ENCODE assay signal across 1 cellular context in genomic region chr1:20601123-20601825, GRCh38.
TF ChIP-seq lines count a peak whose summit lies in the region.

No MANE protein-coding gene starts in this region.

TF ChIP-seq in HCT116, 20 proteins besides CTCF, POLR2A, EP300 and RAD21 (continued from another document):
- no peak for TF ChIP-seq ZBTB33 (IDR thresholded peaks at IDR 0.05; ENCODE audit: extremely low read depth, insufficient replicate concordance, low read length)
- TF ChIP-seq FOSL1 (IDR thresholded peaks at IDR 0.05; ENCODE audit: low read depth) = no peak
- TF ChIP-seq EGR1 (IDR thresholded peaks at IDR 0.05; ENCODE audit: low read depth) = no peak
- TF ChIP-seq SIN3A (IDR thresholded peaks at IDR 0.05; ENCODE audit: low read depth) = peak; percentile 49; the same call in 1 of the 2 replicates
- TF ChIP-seq JUND (IDR thresholded peaks at IDR 0.05) = 0 out of 2 replicates have a peak, but pooled peaks have one; percentile 14
